ENCODE assay signal across 8 cellular contexts in genomic region chr17:7307686-7308624, GRCh38. TPM values are rescaled to one million over a fixed set of nuclear protein-coding genes. Genes with fewer than 3 reads are reported as not detected.
DNase-seq lines count a peak whose midpoint lies in the region; ATAC-seq and TF ChIP-seq lines count a peak whose summit lies in the region.

No MANE protein-coding gene starts in this region.

- intact Hi-C loops in Right ventricle myocardium superior (cut with DNase I), result no loop called here
- intact Hi-C loops in ovary (cut with DNase I), result loop anchor here in 1 of 4 donors (5.0 kb wide), 1 partner anchor 264 kb away; no protein-coding TSS in a partner anchor

- peak; percentile 61 for DNase-seq in NCI-H748 (lab: John Stamatoyannopoulos, UW; ENCODE audit: unreplicated experiment)
- no peak for DNase-seq in NCI-H748 treated with DMSO at 0.1 percent for 48 hours (lab: John Stamatoyannopoulos, UW)
- peak; percentile 64 for DNase-seq in OCI-M1 (lab: John Stamatoyannopoulos, UW)
- DNase-seq in activated naive CD4-positive, alpha-beta T cell treated with anti-CD3 and anti-CD28 coated beads, Interleukin-2, amount 10 ng/mL, durations not matched to agents 7 days and 5 days, result peak; percentile 72
- peak; percentile 65 for DNase-seq in Right ventricle myocardium superior
- DNase-seq in ovary, result peak; percentile 51 to 82 (median 78)
- DNase-seq in LoVo (ENCODE audit: low spot score), result no peak

- peaks cover 9% of the 10 kb centered on the region for H3K4me1 ChIP-seq in ovary (ENCODE audit: insufficient read depth)

- WGBS in ovary, 3 donors, result 0 to 1% (median 1%) methylated on average over 28 to 104 of the region's 104 CpGs

- peaks cover 4% of the 10 kb centered on the region for H3K27me3 Mint-ChIP-seq in activated naive CD4-positive, alpha-beta T cell treated with anti-CD3 and anti-CD28 coated beads, Interleukin-2, amount 10 ng/mL, durations not matched to agents 7 days and 5 days

- H3K4me3 Mint-ChIP-seq in activated naive CD4-positive, alpha-beta T cell treated with anti-CD3 and anti-CD28 coated beads, Interleukin-2, amount 10 ng/mL, durations not matched to agents 7 days and 5 days, result peak overlapping the region; percentile 96

- H3K9me3 Mint-ChIP-seq in activated naive CD4-positive, alpha-beta T cell treated with anti-CD3 and anti-CD28 coated beads, Interleukin-2, amount 10 ng/mL, durations not matched to agents 7 days and 5 days, result no peaks in the 10 kb centered on the region

- no peak for TF ChIP-seq EP300 in ovary (IDR thresholded peaks at IDR 0.05)

- H3K27ac ChIP-seq in ovary, result peak overlapping the region; percentile 94

- no peaks in the 10 kb centered on the region for H3K27me3 ChIP-seq in ovary

- H3K36me3 Mint-ChIP-seq in activated naive CD4-positive, alpha-beta T cell treated with anti-CD3 and anti-CD28 coated beads, Interleukin-2, amount 10 ng/mL, durations not matched to agents 7 days and 5 days, result peaks cover 40% of the 10 kb centered on the region

- peak overlapping the region; percentile 100 for H3K27ac Mint-ChIP-seq in activated naive CD4-positive, alpha-beta T cell treated with anti-CD3 and anti-CD28 coated beads, Interleukin-2, amount 10 ng/mL, durations not matched to agents 7 days and 5 days

- peak in 1 of 3 donors; percentile 8 for TF ChIP-seq CTCF in ovary (IDR thresholded peaks at IDR 0.05)

- peaks cover 52% of the 10 kb centered on the region for H3K4me1 Mint-ChIP-seq in activated naive CD4-positive, alpha-beta T cell treated with anti-CD3 and anti-CD28 coated beads, Interleukin-2, amount 10 ng/mL, durations not matched to agents 7 days and 5 days

- ATAC-seq in Right ventricle myocardium superior (ENCODE audit: poor library complexity), result peak; percentile 31
- ATAC-seq in GM21447 (IDR thresholded peaks at IDR 0.05; ENCODE audit: unreplicated experiment), result no peak

- CTCF ChIA-PET in activated naive CD4-positive, alpha-beta T cell treated with anti-CD3 and anti-CD28 coated beads, Interleukin-2, amount 10 ng/mL, durations not matched to agents 7 days and 5 days (lab: Charles Lee), result interaction anchor here (3.7 kb wide), 1 partner anchor 28 kb away, joined by 11 read pairs; the partner anchor contains the start of gene ACAP1

- H3K4me3 ChIP-seq in ovary, result peak overlapping the region; percentile 91

- no peaks in the 10 kb centered on the region for H3K9me3 ChIP-seq in ovary

- H3K36me3 ChIP-seq in ovary, result no peaks in the 10 kb centered on the region

- TF ChIP-seq POLR2A in ovary (IDR thresholded peaks at IDR 0.05), result no peak

RNA-seq across cellular contexts. Expression of gene EIF5A, which starts 0.5 kb away (rescaled TPM):
- total RNA-seq in Right ventricle myocardium superior, result 295 TPM
- 100 to 1,000 TPM in 5 of 7 donors, 10 to 100 TPM in 2; 55.9 to 302 (median 229) TPM for total RNA-seq in ovary
- 100 to 1,000 TPM; 182 to 258 TPM for polyA plus RNA-seq in ovary

RNA-seq across cellular contexts. Expression of gene GPS2, which starts 7.2 kb away (rescaled TPM):
- 68.8 TPM for total RNA-seq in Right ventricle myocardium superior
- 10 to 100 TPM; 53.1 to 76.5 (median 59.3) TPM for total RNA-seq in ovary
- polyA plus RNA-seq in ovary, result 100 to 1,000 TPM in 1 of 2 donors, 10 to 100 TPM in 1; 62.2 to 103 TPM

RNA-seq across cellular contexts. Expression of gene YBX2, which starts 13.5 kb away (rescaled TPM):
- total RNA-seq in Right ventricle myocardium superior (0.75 TPM), ovary (1 to 10 TPM in 2 of 7 donors, under 1 TPM in 2, not detected in 3; 0.30 to 1.8 (median 0.98) TPM)
- under 1 TPM; 0.33 to 0.80 TPM for polyA plus RNA-seq in ovary

RNA-seq across cellular contexts. Expression of gene NEURL4, which starts 21.2 kb away (rescaled TPM):
- total RNA-seq in Right ventricle myocardium superior, result 26.2 TPM
- total RNA-seq in ovary, result 10 to 100 TPM; 11.2 to 48.0 (median 41.6) TPM
- polyA plus RNA-seq in ovary, result 10 to 100 TPM in 1 of 2 donors, 1 to 10 TPM in 1; 9.6 to 32.8 TPM

RNA-seq across cellular contexts. Expression of gene SLC2A4, which starts 26.4 kb away (rescaled TPM):
- total RNA-seq in Right ventricle myocardium superior, result 141 TPM
- 1 to 10 TPM in 6 of 7 donors, under 1 TPM in 1; 0.83 to 9.8 (median 2.3) TPM for total RNA-seq in ovary
- polyA plus RNA-seq in ovary, result 1 to 10 TPM; 3.4 to 4.1 TPM

Comparison
In these comparisons a context has a peak if more than half of its experiments do, and no peak if none do; other contexts are left out.
1. DNase-seq: peak in NCI-H748 (single experiment), OCI-M1 (single experiment), activated naive CD4-positive, alpha-beta T cell treated with anti-CD3 and anti-CD28 coated beads, Interleukin-2, amount 10 ng/mL, durations not matched to agents 7 days and 5 days (single experiment), Right ventricle myocardium superior (single experiment) and ovary (5 of 5); none in NCI-H748 treated with DMSO at 0.1 percent for 48 hours (single experiment) and LoVo (single experiment).